Comparison of ENCODE assay signal across 13 cellular contexts in the genomic region with DNA sequence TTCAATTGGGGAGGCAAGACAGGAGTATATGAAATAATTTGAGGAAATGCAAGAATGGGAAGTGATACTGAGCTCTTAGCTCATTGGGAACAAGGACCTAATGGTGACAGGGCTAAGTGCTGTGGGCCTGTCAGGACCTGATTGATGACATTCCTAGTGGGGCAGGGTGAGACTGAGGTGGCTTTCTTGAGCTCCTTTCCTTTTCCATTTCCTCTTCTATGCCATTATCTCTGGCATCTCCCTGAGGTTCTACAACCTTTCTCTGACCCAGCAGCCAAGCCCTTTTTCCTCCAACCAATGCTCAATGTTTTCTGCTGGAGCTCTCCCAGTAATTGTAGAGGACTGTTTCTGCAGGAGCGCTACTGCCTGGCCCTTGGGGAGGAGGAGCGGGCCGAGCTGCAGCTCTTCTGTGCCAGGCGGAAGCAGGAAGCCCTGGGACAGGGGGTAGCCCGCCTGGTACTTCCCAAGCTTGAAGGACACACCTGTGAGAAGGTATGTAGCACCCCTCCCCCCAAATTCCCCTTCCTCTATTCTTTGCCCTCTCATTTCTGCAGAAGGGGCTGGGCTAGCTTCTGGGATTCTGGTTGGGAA. TPM values are rescaled to one million over a fixed set of nuclear protein-coding genes. Genes with fewer than 3 reads are reported as not detected.
DNase-seq lines count a peak whose midpoint lies in the region; ATAC-seq and TF ChIP-seq lines count a peak whose summit lies in the region.
"Had no signal": no experiment of that assay in that cellular context is flagged by ENCODE, and none has a peak within 500 bp of the region (broad histone marks: within the 10 kb centered on the region; RNA-seq: fewer than 3 reads in every experiment).

No MANE protein-coding gene starts in this region.

- H4K5ac ChIP-seq in mesendoderm (ENCODE audit: low read length) = no peak overlapping the region

- no peak overlapping the region for H2BK120ac ChIP-seq in mesendoderm (ENCODE audit: low read depth, low read length)

- peak overlapping the region in 10 of 11 experiments; percentile 8 to 99 (median 97); a peak in 19 of 22 replicates for H3K4me2 ChIP-seq in BLaER1 treated with 17β-estradiol and CSF1 and Interleukin-3, amounts not matched to agents 10 nM and 100 nM
- H3K4me2 ChIP-seq in mesendoderm (ENCODE audit: low read length) = no peak overlapping the region

- WGBS in mesendoderm (ENCODE audit: extremely low coverage, insufficient coverage, low lambda C conversion rate) = no CpG with 5 or more reads among the region's 5 CpGs

- no peak for TF ChIP-seq CTCF in activated B cell treated with CpG ODN at 0.5 μM for 24 hours (IDR thresholded peaks at IDR 0.05)

- no peaks in the 10 kb centered on the region for H3K9me3 Mint-ChIP-seq in activated B cell treated with CpG ODN at 0.5 μM for 24 hours
- H3K9me3 Mint-ChIP-seq: activated naive CD4-positive, alpha-beta T cell treated with anti-CD3 and anti-CD28 coated beads for 36 hours had no signal

- POLR2A ChIA-PET in activated B cell treated with CpG ODN at 0.5 μM for 24 hours (lab: Charles Lee) = interaction anchor here (3.6 to 5.1 kb wide), 2 partner anchors 51 to 262 kb away, joined by 39 to 91 read pairs; partner anchors contain the start of genes TAF8 and TFEB

- H3K36me3 ChIP-seq in BLaER1 treated with 17β-estradiol and CSF1 and Interleukin-3, amounts not matched to agents 10 nM and 100 nM = peaks cover 6 to 14% (median 11%) of the 10 kb centered on the region in 11 experiments; a peak in 21 of 22 replicates
- peaks cover 4% of the 10 kb centered on the region for H3K36me3 ChIP-seq in mesendoderm (ENCODE audit: control insufficient read depth, insufficient read depth, low read length)

- CTCF ChIA-PET in activated B cell treated with CpG ODN at 0.5 μM for 24 hours (lab: Charles Lee) = interaction anchor here (1.5 to 6.7 kb wide), 2 partner anchors 260 to 430 kb away, joined by 4 to 51 read pairs; no protein-coding TSS in a partner anchor

- no peak overlapping the region for H2AK5ac ChIP-seq in mesendoderm (ENCODE audit: low read length)

- peak overlapping the region; percentile 30 for H3K4me3 Mint-ChIP-seq in activated B cell treated with CpG ODN at 0.5 μM for 24 hours

- H3K18ac ChIP-seq in mesendoderm (ENCODE audit: low read length) = no peak overlapping the region

- H3K79me1 ChIP-seq in mesendoderm (ENCODE audit: low read length) = peaks cover 7% of the 10 kb centered on the region

- no peak overlapping the region for H3K4ac ChIP-seq in mesendoderm (ENCODE audit: low read depth, low read length)

- peaks cover 0 to 17% (median 8%) of the 10 kb centered on the region in 11 experiments; a peak in 12 of 22 replicates for H4K20me1 ChIP-seq in BLaER1 treated with 17β-estradiol and CSF1 and Interleukin-3, amounts not matched to agents 10 nM and 100 nM

- intact Hi-C loops in activated B cell treated with CpG ODN at 0.5 μM for 24 hours (cut with micrococcal nuclease) = loop anchor here (5.0 to 10.0 kb wide), 4 partner anchors 237 to 1110 kb away; partner anchors contain the start of genes FOXP4, NFYA and OARD1

- H4K8ac ChIP-seq in mesendoderm (ENCODE audit: low read depth, low read length) = no peak overlapping the region

- no peak overlapping the region for H3K56ac ChIP-seq in mesendoderm (ENCODE audit: low read length)

- no peak overlapping the region for H3K23ac ChIP-seq in mesendoderm (ENCODE audit: low read length)

- no peak overlapping the region for H2BK15ac ChIP-seq in mesendoderm (replicated peaks; ENCODE audit: low read depth)

- no peaks in the 10 kb centered on the region for H3K9me3 ChIP-seq in BLaER1 treated with 17β-estradiol and CSF1 and Interleukin-3, amounts not matched to agents 10 nM and 100 nM (replicated peaks in 1 of 11)
- H3K9me3 ChIP-seq: testis had no signal

- H3K4me1 ChIP-seq in BLaER1 treated with 17β-estradiol and CSF1 and Interleukin-3, amounts not matched to agents 10 nM and 100 nM = peaks cover 47 to 56% (median 52%) of the 10 kb centered on the region in 10 experiments
- H3K4me1 ChIP-seq in mesendoderm (ENCODE audit: control insufficient read depth, low read depth, low read length) = no peaks in the 10 kb centered on the region

- no peak overlapping the region for H3K27ac Mint-ChIP-seq in activated B cell treated with CpG ODN at 0.5 μM for 24 hours
- H3K27ac Mint-ChIP-seq: activated naive CD4-positive, alpha-beta T cell treated with anti-CD3 and anti-CD28 coated beads for 36 hours had no signal

- H3K9ac ChIP-seq in BLaER1 treated with 17β-estradiol and CSF1 and Interleukin-3, amounts not matched to agents 10 nM and 100 nM = no peak overlapping the region; a peak in 1 of 22 replicates
- H3K9ac ChIP-seq in mesendoderm (ENCODE audit: low read length) = no peak overlapping the region

- peaks cover 0 to 7% (median 0%) of the 10 kb centered on the region in 11 experiments; a peak in 3 of 22 replicates for H3K27me3 ChIP-seq in BLaER1 treated with 17β-estradiol and CSF1 and Interleukin-3, amounts not matched to agents 10 nM and 100 nM
- H3K27me3 ChIP-seq in mesendoderm (ENCODE audit: insufficient read depth, low read length, poor library complexity) = peaks cover 5% of the 10 kb centered on the region
- H3K27me3 ChIP-seq: testis had no signal

- H3K79me2 ChIP-seq in mesendoderm (ENCODE audit: control insufficient read depth, insufficient read depth, low read length) = peaks cover 7% of the 10 kb centered on the region

- H3K4me3 ChIP-seq in BLaER1 treated with 17β-estradiol and CSF1 and Interleukin-3, amounts not matched to agents 10 nM and 100 nM = no peak overlapping the region
- H3K4me3 ChIP-seq in mesendoderm (ENCODE audit: low read length) = no peak overlapping the region
- H3K4me3 ChIP-seq: testis had no signal

- H3K36me3 Mint-ChIP-seq in activated B cell treated with CpG ODN at 0.5 μM for 24 hours (ENCODE audit: low read depth) = peaks cover 20% of the 10 kb centered on the region

- H2BK5ac ChIP-seq in mesendoderm (ENCODE audit: low read length) = no peak overlapping the region

- H3K27me3 Mint-ChIP-seq in activated B cell treated with CpG ODN at 0.5 μM for 24 hours = no peaks in the 10 kb centered on the region

- peaks cover 35% of the 10 kb centered on the region for H3K4me1 Mint-ChIP-seq in activated B cell treated with CpG ODN at 0.5 μM for 24 hours

- ATAC-seq in activated B cell treated with CpG ODN at 0.5 μM for 24 hours (ENCODE audit: low read depth) (no peak), HG03135 (IDR thresholded peaks at IDR 0.05; ENCODE audit: unreplicated experiment) (no peak)

- peak; percentile 71 for DNase-seq in ELF-1 (ENCODE audit: low read depth, low spot score)
- DNase-seq in activated B cell treated with CpG ODN at 0.5 μM for 24 hours = no peak
- peak; percentile 19 for DNase-seq in mesendoderm
- no peak for DNase-seq in NCI-H2171 treated with DMSO at 0.1 percent for 48 hours (lab: John Stamatoyannopoulos, UW)
- no peak for DNase-seq in GF-D8 (lab: John Stamatoyannopoulos, UW)
- no peak for DNase-seq in stimulated activated CD4-positive, alpha-beta T cell treated with anti-CD3 and anti-CD28 coated beads, Interleukin-4, amount 100 ng/mL, for 1 hour
- DNase-seq: activated naive CD4-positive, alpha-beta T cell treated with anti-CD3 and anti-CD28 coated beads for 36 hours; nucleus accumbens; stimulated activated CD4-positive, alpha-beta T cell treated with anti-CD3 and anti-CD28 coated beads, Interleukin-4, amount 100 ng/mL, for 24 hours; testis had no signal

- no peak overlapping the region; a peak in 1 of 22 replicates for H3K27ac ChIP-seq in BLaER1 treated with 17β-estradiol and CSF1 and Interleukin-3, amounts not matched to agents 10 nM and 100 nM
- no peak overlapping the region for H3K27ac ChIP-seq in mesendoderm (ENCODE audit: low read depth, low read length)
- H3K27ac ChIP-seq: testis had no signal

RNA-seq across cellular contexts. Expression of gene TOMM6, which starts 2.8 kb away (rescaled TPM):
- total RNA-seq in activated B cell treated with CpG ODN at 0.5 μM for 24 hours = 219 and 252 TPM in 2 replicates
- polyA plus RNA-seq in mesendoderm (2013, experiment 1 of 2) = 376 TPM
- 369 TPM for polyA plus RNA-seq in mesendoderm (2013, experiment 2 of 2)

RNA-seq across cellular contexts. Expression of gene PRICKLE4, which starts 4.1 kb away (rescaled TPM):
- total RNA-seq in activated B cell treated with CpG ODN at 0.5 μM for 24 hours = 0.75 TPM in 1 of 2 replicates, not detected in the other
- 0.03 TPM for polyA plus RNA-seq in mesendoderm (2013, experiment 1 of 2)
- polyA plus RNA-seq in mesendoderm (2013, experiment 2 of 2) = 0.11 TPM

RNA-seq across cellular contexts. Expression of gene FRS3, which starts 5.0 kb away (rescaled TPM):
- 6.5 and 6.7 TPM in 2 replicates for total RNA-seq in activated B cell treated with CpG ODN at 0.5 μM for 24 hours
- polyA plus RNA-seq in mesendoderm (2013, experiment 1 of 2) = 1.7 TPM
- polyA plus RNA-seq in mesendoderm (2013, experiment 2 of 2) = 1.7 TPM

RNA-seq across cellular contexts. Expression of gene PGC, which starts 37.5 kb away (rescaled TPM):
- not detected in 2 replicates for total RNA-seq in activated B cell treated with CpG ODN at 0.5 μM for 24 hours
- polyA plus RNA-seq in mesendoderm (2013, experiment 1 of 2) = 0.13 TPM
- 0.10 TPM for polyA plus RNA-seq in mesendoderm (2013, experiment 2 of 2)
- total RNA-seq: activated naive CD4-positive, alpha-beta T cell treated with anti-CD3 and anti-CD28 coated beads for 36 hours; LHCN-M2 had no signal

RNA-seq across cellular contexts. Expression of gene TFEB, which starts 49.3 kb away (rescaled TPM):
- 203 and 205 TPM in 2 replicates for total RNA-seq in activated B cell treated with CpG ODN at 0.5 μM for 24 hours
- polyA plus RNA-seq in mesendoderm (2013, experiment 1 of 2) = 0.11 TPM
- 0.22 TPM for polyA plus RNA-seq in mesendoderm (2013, experiment 2 of 2)

Comparison
In these comparisons a context has a peak if more than half of its experiments do, and no peak if none do; other contexts are left out.
1. DNase-seq: peak in ELF-1 (single experiment) and mesendoderm (single experiment); none in activated B cell treated with CpG ODN at 0.5 μM for 24 hours (single experiment), NCI-H2171 treated with DMSO at 0.1 percent for 48 hours (single experiment), GF-D8 (single experiment) and stimulated activated CD4-positive, alpha-beta T cell treated with anti-CD3 and anti-CD28 coated beads, Interleukin-4, amount 100 ng/mL, for 1 hour (single experiment).